In the genomic region with DNA sequence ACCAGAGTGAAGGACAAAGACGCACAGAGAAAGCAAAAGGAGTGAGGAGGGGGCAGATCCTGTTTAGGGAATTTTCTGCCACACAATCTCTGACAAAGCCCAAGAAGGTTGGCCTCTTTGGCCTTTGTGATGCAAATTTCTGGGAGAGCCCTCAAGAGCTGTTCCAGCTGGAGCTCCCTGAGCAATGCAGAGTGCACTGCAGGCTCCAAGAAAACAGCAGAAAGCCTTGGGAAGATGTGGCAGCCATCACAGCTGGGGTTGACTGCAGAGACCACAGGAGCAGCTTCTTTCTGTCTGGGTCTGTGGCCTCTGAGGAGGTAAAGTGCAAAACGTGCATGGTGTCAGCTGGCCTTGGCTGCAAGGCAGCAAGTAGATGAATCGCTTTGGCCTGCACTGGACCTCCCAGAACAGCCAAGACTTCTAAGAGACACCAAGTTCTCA, we compare ENCODE assay signal across 16 cellular contexts.
DNase-seq lines count a peak whose midpoint lies in the region; ATAC-seq and TF ChIP-seq lines count a peak whose summit lies in the region.
"Had no signal": no experiment of that assay in that cellular context is flagged by ENCODE, and none has a peak within 500 bp of the region (broad histone marks: within the 10 kb centered on the region; RNA-seq: fewer than 3 reads in every experiment).

No MANE protein-coding gene starts in this region.

- no peaks in the 10 kb centered on the region for H3K27me3 Mint-ChIP-seq in progenitor cell of endocrine pancreas

- peaks cover 12% of the 10 kb centered on the region for H3K4me1 Mint-ChIP-seq in progenitor cell of endocrine pancreas (ENCODE audit: low read depth)

- peaks cover 29% of the 10 kb centered on the region for H3K4me1 ChIP-seq in HUES48 (ENCODE audit: control insufficient read depth, insufficient read depth, low read length)
- H3K4me1 ChIP-seq: transverse colon had no signal

- H3K27ac ChIP-seq in HUES48 (ENCODE audit: low read depth, low read length) (peak overlapping the region; percentile 98), coronary artery (peak overlapping the region; percentile 9 to 37)

- peak overlapping the region; percentile 68 for H3K9ac ChIP-seq in HUES48 (ENCODE audit: low read depth, low read length)

- H3K4me3 Mint-ChIP-seq in progenitor cell of endocrine pancreas (ENCODE audit: low read depth): no peak overlapping the region
- H3K4me3 Mint-ChIP-seq: activated T-helper 1 cell treated with anti-CD3 and anti-CD28 coated beads, Interleukin-12 subunit alpha, Interleukin-12 subunit beta, Interleukin-2, Interleukin-4 antibody, amounts not matched to agents 30 ng/mL and 10 ng/mL and 1 ng/mL, durations not matched to agents 14 hours and 24 hours and 36 hours had no signal

- no peak for DNase-seq in coronary artery (ENCODE audit: low spot score)
- peak; percentile 64 for DNase-seq in iPS-NIHi11 (ENCODE audit: low spot score)
- no peak for DNase-seq in progenitor cell of endocrine pancreas (ENCODE audit: low spot score, unreplicated experiment)
- DNase-seq in nucleus accumbens (lab: John Stamatoyannopoulos, UW): no peak
- no peak for DNase-seq in CD1c-positive myeloid dendritic cell (ENCODE audit: extremely low spot score)
- DNase-seq in midbrain (lab: John Stamatoyannopoulos, UW): no peak
- DNase-seq: activated CD4-positive, alpha-beta T cell treated with anti-CD3 and anti-CD28 coated beads, Interleukin-2, amount 50 U/mL, for 48 hours; NCI-H2029; NCI-H82; stimulated activated CD4-positive, alpha-beta T cell treated with anti-CD3 and anti-CD28 coated beads, Interleukin-15, amount 100 ng/mL, for 24 hours; T-helper 9 cell; transverse colon had no signal

- no peak for ATAC-seq in GM21825 (IDR thresholded peaks at IDR 0.05; ENCODE audit: unreplicated experiment)
- ATAC-seq: left lobe of liver had no signal

- no peaks in the 10 kb centered on the region for H3K36me3 ChIP-seq in HUES48 (ENCODE audit: control insufficient read depth, insufficient read depth, low read length)
- H3K36me3 ChIP-seq: transverse colon had no signal

- peak overlapping the region; percentile 83 for H3K27ac Mint-ChIP-seq in progenitor cell of endocrine pancreas
- H3K27ac Mint-ChIP-seq: activated T-helper 1 cell treated with anti-CD3 and anti-CD28 coated beads, Interleukin-12 subunit alpha, Interleukin-12 subunit beta, Interleukin-2, Interleukin-4 antibody, amounts not matched to agents 30 ng/mL and 10 ng/mL and 1 ng/mL, durations not matched to agents 14 hours and 24 hours and 36 hours had no signal

- H3K4me3 ChIP-seq in HUES48 (ENCODE audit: low read depth, low read length) (peak overlapping the region; percentile 46), coronary artery (no peak overlapping the region)
- H3K4me3 ChIP-seq: transverse colon had no signal

- H3K36me3 Mint-ChIP-seq in progenitor cell of endocrine pancreas (ENCODE audit: insufficient read depth): peaks cover 9% of the 10 kb centered on the region

- no peaks in the 10 kb centered on the region for H3K27me3 ChIP-seq in HUES48 (ENCODE audit: control insufficient read depth, insufficient read depth, low read length)
- H3K27me3 ChIP-seq: transverse colon had no signal

- H3K9me3 ChIP-seq in HUES48 (ENCODE audit: control insufficient read depth, insufficient read depth, low read length): no peaks in the 10 kb centered on the region
- H3K9me3 ChIP-seq: transverse colon had no signal

- peaks cover 3% of the 10 kb centered on the region for H3K9me3 Mint-ChIP-seq in progenitor cell of endocrine pancreas (ENCODE audit: low read depth)
- H3K9me3 Mint-ChIP-seq: activated T-helper 1 cell treated with anti-CD3 and anti-CD28 coated beads, Interleukin-12 subunit alpha, Interleukin-12 subunit beta, Interleukin-2, Interleukin-4 antibody, amounts not matched to agents 30 ng/mL and 10 ng/mL and 1 ng/mL, durations not matched to agents 14 hours and 24 hours and 36 hours had no signal

- TF ChIP-seq CTCF in coronary artery (IDR thresholded peaks at IDR 0.05): no peak
- no peak for TF ChIP-seq CTCF in progenitor cell of endocrine pancreas (IDR thresholded peaks at IDR 0.05; ENCODE audit: unreplicated experiment)
